Comparison of ENCODE assay signal across 1 cellular context in the genomic region with DNA sequence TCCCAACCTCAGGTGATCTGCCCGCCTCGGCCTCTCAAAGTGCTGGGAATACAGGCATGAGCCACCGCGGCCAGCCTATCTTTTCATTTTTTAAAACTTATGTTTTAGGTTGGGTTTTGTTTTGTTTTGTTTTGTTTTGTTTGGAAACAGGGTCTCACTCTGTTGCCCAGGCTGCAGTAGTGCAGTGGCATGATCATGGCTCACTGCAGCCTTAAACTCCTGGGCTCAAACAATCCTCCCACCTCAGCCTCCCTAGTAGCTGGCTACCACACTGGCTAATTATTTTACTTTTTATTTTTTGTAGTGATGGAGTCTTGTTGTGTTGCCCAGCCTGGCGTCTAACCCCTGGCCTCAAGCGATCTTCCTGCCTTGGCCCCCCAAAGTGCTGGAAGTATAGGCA.
TF ChIP-seq lines count a peak whose summit lies in the region.

No MANE protein-coding gene starts in this region.

TF ChIP-seq in HCT116, 20 proteins besides CTCF, POLR2A, EP300 and RAD21 (continued from another document):
- TF ChIP-seq, protein P1, sequence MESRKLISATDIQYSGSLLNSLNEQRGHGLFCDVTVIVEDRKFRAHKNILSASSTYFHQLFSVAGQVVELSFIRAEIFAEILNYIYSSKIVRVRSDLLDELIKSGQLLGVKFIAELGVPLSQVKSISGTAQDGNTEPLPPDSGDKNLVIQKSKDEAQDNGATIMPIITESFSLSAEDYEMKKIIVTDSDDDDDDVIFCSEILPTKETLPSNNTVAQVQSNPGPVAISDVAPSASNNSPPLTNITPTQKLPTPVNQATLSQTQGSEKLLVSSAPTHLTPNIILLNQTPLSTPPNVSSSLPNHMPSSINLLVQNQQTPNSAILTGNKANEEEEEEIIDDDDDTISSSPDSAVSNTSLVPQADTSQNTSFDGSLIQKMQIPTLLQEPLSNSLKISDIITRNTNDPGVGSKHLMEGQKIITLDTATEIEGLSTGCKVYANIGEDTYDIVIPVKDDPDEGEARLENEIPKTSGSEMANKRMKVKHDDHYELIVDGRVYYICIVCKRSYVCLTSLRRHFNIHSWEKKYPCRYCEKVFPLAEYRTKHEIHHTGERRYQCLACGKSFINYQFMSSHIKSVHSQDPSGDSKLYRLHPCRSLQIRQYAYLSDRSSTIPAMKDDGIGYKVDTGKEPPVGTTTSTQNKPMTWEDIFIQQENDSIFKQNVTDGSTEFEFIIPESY (IDR thresholded peaks at IDR 0.05; ENCODE audit: extremely low read depth, insufficient replicate concordance, low read length): no peak
- TF ChIP-seq, protein P2, sequence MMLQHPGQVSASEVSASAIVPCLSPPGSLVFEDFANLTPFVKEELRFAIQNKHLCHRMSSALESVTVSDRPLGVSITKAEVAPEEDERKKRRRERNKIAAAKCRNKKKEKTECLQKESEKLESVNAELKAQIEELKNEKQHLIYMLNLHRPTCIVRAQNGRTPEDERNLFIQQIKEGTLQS (IDR thresholded peaks at IDR 0.05): no peak
